1 cellular context compared by ENCODE assay signal in the genomic region with DNA sequence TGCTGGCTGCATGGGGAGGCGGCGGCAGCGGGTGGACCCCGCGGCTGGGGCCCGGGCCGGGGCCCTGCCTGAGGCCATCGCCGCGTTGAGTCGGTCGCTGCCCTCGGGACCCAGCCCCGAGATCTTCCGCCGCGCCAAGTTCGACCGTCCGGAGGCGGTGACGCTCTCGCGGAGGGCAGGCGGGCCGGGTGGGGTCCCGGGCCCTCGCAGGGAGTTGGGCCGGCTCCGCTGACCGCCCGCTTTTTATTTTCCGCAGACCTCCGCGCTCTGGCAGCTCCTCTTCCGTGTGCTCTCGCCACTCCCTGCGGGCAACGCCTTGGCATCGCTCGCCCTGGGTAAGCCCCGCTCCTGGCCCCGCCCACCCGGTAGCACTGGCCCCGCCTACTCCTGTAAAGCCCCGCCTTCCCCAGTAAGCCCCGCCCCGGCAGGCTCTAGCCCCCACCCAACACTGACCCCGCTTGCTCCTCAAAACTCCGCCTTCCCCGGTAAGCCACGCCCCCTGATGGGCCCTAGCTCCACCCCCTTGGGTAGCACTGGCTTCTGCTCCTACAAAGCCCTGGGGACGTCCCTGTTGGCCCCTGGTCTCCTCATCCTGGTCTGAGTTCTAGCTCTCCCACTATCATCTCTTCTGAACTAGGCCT.
A peak's percentile ranks its signal among the peaks of the same experiment; 100 is the strongest.
TF ChIP-seq lines count a peak whose summit lies in the region.

No MANE protein-coding gene starts in this region.

TF ChIP-seq in HepG2, 621 proteins besides CTCF, POLR2A, EP300 and RAD21 (continued from another document):
- TF ChIP-seq ZNF564 (CRISPR knock-in tag; IDR thresholded peaks at IDR 0.05) (no peak), SIX4 (CRISPR knock-in tag; IDR thresholded peaks at IDR 0.05) (no peak), ZNF30 (CRISPR knock-in tag; IDR thresholded peaks at IDR 0.05) (no peak), KDM3A (CRISPR knock-in tag; IDR thresholded peaks at IDR 0.05; ENCODE audit: low read depth) (0 out of 2 replicates have a peak, but pooled peaks have one; percentile 12), SCMH1 (CRISPR knock-in tag; IDR thresholded peaks at IDR 0.05; ENCODE audit: borderline replicate concordance) (no peak), ARNT2 (CRISPR knock-in tag; IDR thresholded peaks at IDR 0.05; ENCODE audit: low read depth) (peak; percentile 45; the same call in 1 of the 2 replicates), ZNF773 (CRISPR knock-in tag; IDR thresholded peaks at IDR 0.05; ENCODE audit: borderline replicate concordance) (peak; percentile 80; the same call in 1 of the 2 replicates), XBP1 (CRISPR knock-in tag; IDR thresholded peaks at IDR 0.05) (no peak), ZNF546 (CRISPR knock-in tag; conservative IDR thresholded peaks at IDR 0.05) (0 out of 2 replicates have a peak, but pooled peaks have one; percentile 16), AKAP8 (CRISPR knock-in tag; IDR thresholded peaks at IDR 0.05) (peak; percentile 25), BRCA1 (CRISPR knock-in tag; IDR thresholded peaks at IDR 0.05) (0 out of 2 replicates have a peak, but pooled peaks have one; percentile 16), DNMT3B (CRISPR knock-in tag; conservative IDR thresholded peaks at IDR 0.05) (no peak), CHD4 (IDR thresholded peaks at IDR 0.05; ENCODE audit: borderline replicate concordance, low read length) (no peak), ZNF816 (CRISPR knock-in tag; IDR thresholded peaks at IDR 0.05; ENCODE audit: borderline replicate concordance) (0 out of 2 replicates have a peak, but pooled peaks have one; percentile 4), SALL2 (CRISPR knock-in tag; IDR thresholded peaks at IDR 0.05) (0 out of 2 replicates have a peak, but pooled peaks have one; percentile 5), ZSCAN20 (CRISPR knock-in tag; IDR thresholded peaks at IDR 0.05; ENCODE audit: borderline replicate concordance) (peak; percentile 97), BRD4 (CRISPR knock-in tag; IDR thresholded peaks at IDR 0.05) (peak; percentile 70; the same call in 1 of the 2 replicates), RFXAP (CRISPR knock-in tag; IDR thresholded peaks at IDR 0.05; ENCODE audit: borderline replicate concordance) (no peak), POGZ (CRISPR knock-in tag; IDR thresholded peaks at IDR 0.05) (no peak), CAMTA2 (CRISPR knock-in tag; IDR thresholded peaks at IDR 0.05; ENCODE audit: borderline replicate concordance) (peak; percentile 90; the same call in 1 of the 2 replicates), ZNF24 (IDR thresholded peaks at IDR 0.05) (no peak), ZNF3 (CRISPR knock-in tag; IDR thresholded peaks at IDR 0.05) (no peak), KDM5A (IDR thresholded peaks at IDR 0.05; ENCODE audit: borderline replicate concordance, low read length) (peak; percentile 60), CC2D1A (CRISPR knock-in tag; IDR thresholded peaks at IDR 0.05) (no peak), SRSF1 (optimal IDR thresholded peaks at IDR 0.05; ENCODE audit: low read depth, low read length) (peak; percentile 26), PRMT3 (CRISPR knock-in tag; IDR thresholded peaks at IDR 0.05; ENCODE audit: borderline replicate concordance, low read depth) (peak; percentile 69), RFX5 (IDR thresholded peaks at IDR 0.05; ENCODE audit: low read depth, low read length) (no peak), TCF12 (IDR thresholded peaks at IDR 0.05) (no peak), TCF12 (CRISPR knock-in tag; IDR thresholded peaks at IDR 0.05) (0 out of 2 replicates have a peak, but pooled peaks have one; percentile 42), SP1 (IDR thresholded peaks at IDR 0.05) (no peak), SP1 (CRISPR knock-in tag; IDR thresholded peaks at IDR 0.05) (peak; percentile 13; the same call in 1 of the 2 replicates), SOX13 (IDR thresholded peaks at IDR 0.05) (no peak), SOX13 (CRISPR knock-in tag; conservative IDR thresholded peaks at IDR 0.05 in 1 of 2, IDR thresholded peaks at IDR 0.05 in 1 of 2) (peak in 1 of 2 experiments; percentile 2; a peak in 1 of 4 replicates), TAF1 (CRISPR knock-in tag; IDR thresholded peaks at IDR 0.05) (0 out of 2 replicates have a peak, but pooled peaks have one; percentile 27), SP4 (CRISPR knock-in tag; IDR thresholded peaks at IDR 0.05) (peak; percentile 8; the same call in 1 of the 2 replicates), HOXD1 (CRISPR knock-in tag; IDR thresholded peaks at IDR 0.05) (0 out of 2 replicates have a peak, but pooled peaks have one; percentile 38), ZFP37 (CRISPR knock-in tag; IDR thresholded peaks at IDR 0.05; ENCODE audit: borderline replicate concordance) (0 out of 2 replicates have a peak, but pooled peaks have one; percentile 19)
- TF ChIP-seq, protein P1, sequence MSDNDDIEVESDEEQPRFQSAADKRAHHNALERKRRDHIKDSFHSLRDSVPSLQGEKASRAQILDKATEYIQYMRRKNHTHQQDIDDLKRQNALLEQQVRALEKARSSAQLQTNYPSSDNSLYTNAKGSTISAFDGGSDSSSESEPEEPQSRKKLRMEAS (IDR thresholded peaks at IDR 0.05) = peak; percentile 8; the same call in 1 of the 2 replicates
- TF ChIP-seq, protein P2, sequence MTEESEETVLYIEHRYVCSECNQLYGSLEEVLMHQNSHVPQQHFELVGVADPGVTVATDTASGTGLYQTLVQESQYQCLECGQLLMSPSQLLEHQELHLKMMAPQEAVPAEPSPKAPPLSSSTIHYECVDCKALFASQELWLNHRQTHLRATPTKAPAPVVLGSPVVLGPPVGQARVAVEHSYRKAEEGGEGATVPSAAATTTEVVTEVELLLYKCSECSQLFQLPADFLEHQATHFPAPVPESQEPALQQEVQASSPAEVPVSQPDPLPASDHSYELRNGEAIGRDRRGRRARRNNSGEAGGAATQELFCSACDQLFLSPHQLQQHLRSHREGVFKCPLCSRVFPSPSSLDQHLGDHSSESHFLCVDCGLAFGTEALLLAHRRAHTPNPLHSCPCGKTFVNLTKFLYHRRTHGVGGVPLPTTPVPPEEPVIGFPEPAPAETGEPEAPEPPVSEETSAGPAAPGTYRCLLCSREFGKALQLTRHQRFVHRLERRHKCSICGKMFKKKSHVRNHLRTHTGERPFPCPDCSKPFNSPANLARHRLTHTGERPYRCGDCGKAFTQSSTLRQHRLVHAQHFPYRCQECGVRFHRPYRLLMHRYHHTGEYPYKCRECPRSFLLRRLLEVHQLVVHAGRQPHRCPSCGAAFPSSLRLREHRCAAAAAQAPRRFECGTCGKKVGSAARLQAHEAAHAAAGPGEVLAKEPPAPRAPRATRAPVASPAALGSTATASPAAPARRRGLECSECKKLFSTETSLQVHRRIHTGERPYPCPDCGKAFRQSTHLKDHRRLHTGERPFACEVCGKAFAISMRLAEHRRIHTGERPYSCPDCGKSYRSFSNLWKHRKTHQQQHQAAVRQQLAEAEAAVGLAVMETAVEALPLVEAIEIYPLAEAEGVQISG (CRISPR knock-in tag; IDR thresholded peaks at IDR 0.05) = peak; percentile 10; the same call in 1 of the 2 replicates
- TF ChIP-seq, protein P3, sequence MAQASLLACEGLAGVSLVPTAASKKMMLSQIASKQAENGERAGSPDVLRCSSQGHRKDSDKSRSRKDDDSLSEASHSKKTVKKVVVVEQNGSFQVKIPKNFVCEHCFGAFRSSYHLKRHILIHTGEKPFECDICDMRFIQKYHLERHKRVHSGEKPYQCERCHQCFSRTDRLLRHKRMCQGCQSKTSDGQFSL (CRISPR knock-in tag; IDR thresholded peaks at IDR 0.05) = peak; percentile 63; the same call in 1 of the 2 replicates
- TF ChIP-seq, protein P4, sequence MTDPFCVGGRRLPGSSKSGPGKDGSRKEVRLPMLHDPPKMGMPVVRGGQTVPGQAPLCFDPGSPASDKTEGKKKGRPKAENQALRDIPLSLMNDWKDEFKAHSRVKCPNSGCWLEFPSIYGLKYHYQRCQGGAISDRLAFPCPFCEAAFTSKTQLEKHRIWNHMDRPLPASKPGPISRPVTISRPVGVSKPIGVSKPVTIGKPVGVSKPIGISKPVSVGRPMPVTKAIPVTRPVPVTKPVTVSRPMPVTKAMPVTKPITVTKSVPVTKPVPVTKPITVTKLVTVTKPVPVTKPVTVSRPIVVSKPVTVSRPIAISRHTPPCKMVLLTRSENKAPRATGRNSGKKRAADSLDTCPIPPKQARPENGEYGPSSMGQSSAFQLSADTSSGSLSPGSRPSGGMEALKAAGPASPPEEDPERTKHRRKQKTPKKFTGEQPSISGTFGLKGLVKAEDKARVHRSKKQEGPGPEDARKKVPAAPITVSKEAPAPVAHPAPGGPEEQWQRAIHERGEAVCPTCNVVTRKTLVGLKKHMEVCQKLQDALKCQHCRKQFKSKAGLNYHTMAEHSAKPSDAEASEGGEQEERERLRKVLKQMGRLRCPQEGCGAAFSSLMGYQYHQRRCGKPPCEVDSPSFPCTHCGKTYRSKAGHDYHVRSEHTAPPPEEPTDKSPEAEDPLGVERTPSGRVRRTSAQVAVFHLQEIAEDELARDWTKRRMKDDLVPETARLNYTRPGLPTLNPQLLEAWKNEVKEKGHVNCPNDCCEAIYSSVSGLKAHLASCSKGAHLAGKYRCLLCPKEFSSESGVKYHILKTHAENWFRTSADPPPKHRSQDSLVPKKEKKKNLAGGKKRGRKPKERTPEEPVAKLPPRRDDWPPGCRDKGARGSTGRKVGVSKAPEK (CRISPR knock-in tag; IDR thresholded peaks at IDR 0.05; ENCODE audit: borderline replicate concordance) = no peak
- TF ChIP-seq, protein P5, sequence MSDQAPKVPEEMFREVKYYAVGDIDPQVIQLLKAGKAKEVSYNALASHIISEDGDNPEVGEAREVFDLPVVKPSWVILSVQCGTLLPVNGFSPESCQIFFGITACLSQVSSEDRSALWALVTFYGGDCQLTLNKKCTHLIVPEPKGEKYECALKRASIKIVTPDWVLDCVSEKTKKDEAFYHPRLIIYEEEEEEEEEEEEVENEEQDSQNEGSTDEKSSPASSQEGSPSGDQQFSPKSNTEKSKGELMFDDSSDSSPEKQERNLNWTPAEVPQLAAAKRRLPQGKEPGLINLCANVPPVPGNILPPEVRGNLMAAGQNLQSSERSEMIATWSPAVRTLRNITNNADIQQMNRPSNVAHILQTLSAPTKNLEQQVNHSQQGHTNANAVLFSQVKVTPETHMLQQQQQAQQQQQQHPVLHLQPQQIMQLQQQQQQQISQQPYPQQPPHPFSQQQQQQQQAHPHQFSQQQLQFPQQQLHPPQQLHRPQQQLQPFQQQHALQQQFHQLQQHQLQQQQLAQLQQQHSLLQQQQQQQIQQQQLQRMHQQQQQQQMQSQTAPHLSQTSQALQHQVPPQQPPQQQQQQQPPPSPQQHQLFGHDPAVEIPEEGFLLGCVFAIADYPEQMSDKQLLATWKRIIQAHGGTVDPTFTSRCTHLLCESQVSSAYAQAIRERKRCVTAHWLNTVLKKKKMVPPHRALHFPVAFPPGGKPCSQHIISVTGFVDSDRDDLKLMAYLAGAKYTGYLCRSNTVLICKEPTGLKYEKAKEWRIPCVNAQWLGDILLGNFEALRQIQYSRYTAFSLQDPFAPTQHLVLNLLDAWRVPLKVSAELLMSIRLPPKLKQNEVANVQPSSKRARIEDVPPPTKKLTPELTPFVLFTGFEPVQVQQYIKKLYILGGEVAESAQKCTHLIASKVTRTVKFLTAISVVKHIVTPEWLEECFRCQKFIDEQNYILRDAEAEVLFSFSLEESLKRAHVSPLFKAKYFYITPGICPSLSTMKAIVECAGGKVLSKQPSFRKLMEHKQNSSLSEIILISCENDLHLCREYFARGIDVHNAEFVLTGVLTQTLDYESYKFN (CRISPR knock-in tag; conservative IDR thresholded peaks at IDR 0.05) = no peak; the same call in 1 of the 2 replicates
- TF ChIP-seq, protein P6, sequence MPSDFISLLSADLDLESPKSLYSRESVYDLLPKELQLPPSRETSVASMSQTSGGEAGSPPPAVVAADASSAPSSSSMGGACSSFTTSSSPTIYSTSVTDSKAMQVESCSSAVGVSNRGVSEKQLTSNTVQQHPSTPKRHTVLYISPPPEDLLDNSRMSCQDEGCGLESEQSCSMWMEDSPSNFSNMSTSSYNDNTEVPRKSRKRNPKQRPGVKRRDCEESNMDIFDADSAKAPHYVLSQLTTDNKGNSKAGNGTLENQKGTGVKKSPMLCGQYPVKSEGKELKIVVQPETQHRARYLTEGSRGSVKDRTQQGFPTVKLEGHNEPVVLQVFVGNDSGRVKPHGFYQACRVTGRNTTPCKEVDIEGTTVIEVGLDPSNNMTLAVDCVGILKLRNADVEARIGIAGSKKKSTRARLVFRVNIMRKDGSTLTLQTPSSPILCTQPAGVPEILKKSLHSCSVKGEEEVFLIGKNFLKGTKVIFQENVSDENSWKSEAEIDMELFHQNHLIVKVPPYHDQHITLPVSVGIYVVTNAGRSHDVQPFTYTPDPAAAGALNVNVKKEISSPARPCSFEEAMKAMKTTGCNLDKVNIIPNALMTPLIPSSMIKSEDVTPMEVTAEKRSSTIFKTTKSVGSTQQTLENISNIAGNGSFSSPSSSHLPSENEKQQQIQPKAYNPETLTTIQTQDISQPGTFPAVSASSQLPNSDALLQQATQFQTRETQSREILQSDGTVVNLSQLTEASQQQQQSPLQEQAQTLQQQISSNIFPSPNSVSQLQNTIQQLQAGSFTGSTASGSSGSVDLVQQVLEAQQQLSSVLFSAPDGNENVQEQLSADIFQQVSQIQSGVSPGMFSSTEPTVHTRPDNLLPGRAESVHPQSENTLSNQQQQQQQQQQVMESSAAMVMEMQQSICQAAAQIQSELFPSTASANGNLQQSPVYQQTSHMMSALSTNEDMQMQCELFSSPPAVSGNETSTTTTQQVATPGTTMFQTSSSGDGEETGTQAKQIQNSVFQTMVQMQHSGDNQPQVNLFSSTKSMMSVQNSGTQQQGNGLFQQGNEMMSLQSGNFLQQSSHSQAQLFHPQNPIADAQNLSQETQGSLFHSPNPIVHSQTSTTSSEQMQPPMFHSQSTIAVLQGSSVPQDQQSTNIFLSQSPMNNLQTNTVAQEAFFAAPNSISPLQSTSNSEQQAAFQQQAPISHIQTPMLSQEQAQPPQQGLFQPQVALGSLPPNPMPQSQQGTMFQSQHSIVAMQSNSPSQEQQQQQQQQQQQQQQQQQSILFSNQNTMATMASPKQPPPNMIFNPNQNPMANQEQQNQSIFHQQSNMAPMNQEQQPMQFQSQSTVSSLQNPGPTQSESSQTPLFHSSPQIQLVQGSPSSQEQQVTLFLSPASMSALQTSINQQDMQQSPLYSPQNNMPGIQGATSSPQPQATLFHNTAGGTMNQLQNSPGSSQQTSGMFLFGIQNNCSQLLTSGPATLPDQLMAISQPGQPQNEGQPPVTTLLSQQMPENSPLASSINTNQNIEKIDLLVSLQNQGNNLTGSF (CRISPR knock-in tag; IDR thresholded peaks at IDR 0.05) = no peak
TF ChIP-seq in HepG2: peak in this region for 47.
